Comparison of ENCODE assay signal across 8 cellular contexts in the genomic region with DNA sequence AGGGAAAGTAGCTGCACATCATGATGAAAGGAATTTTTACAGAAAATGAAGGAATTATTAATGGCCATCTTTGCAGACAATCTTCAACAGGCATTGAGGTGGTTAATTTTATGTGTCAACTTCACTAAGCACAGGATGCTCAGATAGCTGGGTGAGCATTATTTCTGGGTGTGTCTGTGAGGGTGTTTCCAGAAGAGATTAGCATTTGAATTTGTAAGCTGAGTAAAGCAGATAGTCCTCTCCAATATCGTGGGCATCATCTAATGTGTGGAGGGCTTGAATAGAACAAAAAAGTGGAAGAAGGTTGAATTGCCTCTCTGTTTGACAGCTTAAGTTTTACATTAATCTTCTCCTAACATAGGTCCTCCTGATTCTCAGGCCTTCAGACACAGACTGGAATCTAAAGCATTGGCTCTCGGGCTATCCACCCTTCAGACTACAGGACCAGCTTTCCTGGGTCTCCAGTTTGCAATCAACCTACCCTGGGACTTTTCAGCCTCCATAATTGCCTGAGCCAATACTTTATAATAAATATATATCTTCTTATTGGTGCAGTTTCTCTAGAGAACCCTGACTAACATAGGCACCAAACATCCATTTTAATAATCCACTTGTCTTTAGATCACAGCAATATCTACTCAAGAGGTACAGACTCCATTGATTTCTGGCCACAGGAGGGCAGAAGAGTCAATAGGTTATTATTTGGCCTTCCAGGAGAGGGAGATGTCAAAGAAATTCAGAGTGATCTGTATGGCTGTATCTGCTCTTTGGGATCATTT. TPM values are rescaled to one million over a fixed set of nuclear protein-coding genes. Genes with fewer than 3 reads are reported as not detected.
DNase-seq lines count a peak whose midpoint lies in the region; ATAC-seq and TF ChIP-seq lines count a peak whose summit lies in the region.

No MANE protein-coding gene starts in this region.

- DNase-seq in AG08396 (ENCODE audit: low spot score) (peak; percentile 21), GF-D8 (lab: John Stamatoyannopoulos, UW) (peak; percentile 36), NCI-H82 (lab: John Stamatoyannopoulos, UW) (peak; percentile 68), lower lobe of right lung (no peak), T-helper 9 cell (no peak)
- no peak for DNase-seq in central memory CD8-positive, alpha-beta T cell (ENCODE audit: low spot score in 2 of 2)

- intact Hi-C loops in lower lobe of right lung (cut with DNase I) = no loop called here

- no peaks in the 10 kb centered on the region for H3K9me3 ChIP-seq in lower lobe of right lung

- H3K36me3 ChIP-seq in lower lobe of right lung = no peaks in the 10 kb centered on the region

- no peak overlapping the region for H3K27ac Mint-ChIP-seq in central memory CD8-positive, alpha-beta T cell (ENCODE audit: low read depth)

- no peaks in the 10 kb centered on the region for H3K9me3 Mint-ChIP-seq in central memory CD8-positive, alpha-beta T cell

- H3K27me3 Mint-ChIP-seq in central memory CD8-positive, alpha-beta T cell = no peaks in the 10 kb centered on the region

- TF ChIP-seq CTCF in lower lobe of right lung (IDR thresholded peaks at IDR 0.05) = peak; percentile 37

- no peaks in the 10 kb centered on the region for H3K27me3 ChIP-seq in lower lobe of right lung (ENCODE audit: low read depth)

- H3K36me3 Mint-ChIP-seq in central memory CD8-positive, alpha-beta T cell (ENCODE audit: insufficient read depth) = no peaks in the 10 kb centered on the region

- H3K4me1 Mint-ChIP-seq in central memory CD8-positive, alpha-beta T cell = no peaks in the 10 kb centered on the region

- H3K4me3 Mint-ChIP-seq in central memory CD8-positive, alpha-beta T cell = no peak overlapping the region

- no peak overlapping the region for H3K4me3 ChIP-seq in lower lobe of right lung

- H3K4me1 ChIP-seq in lower lobe of right lung = no peaks in the 10 kb centered on the region

- no peak overlapping the region for H3K27ac ChIP-seq in lower lobe of right lung

- ATAC-seq in HG02870 (IDR thresholded peaks at IDR 0.05; ENCODE audit: unreplicated experiment) (peak; percentile 84), lower lobe of right lung (peak; percentile 39 to 63), HG03139 (IDR thresholded peaks at IDR 0.05; ENCODE audit: unreplicated experiment) (no peak)
- peak; percentile 87 for ATAC-seq in central memory CD8-positive, alpha-beta T cell (replicated peaks; ENCODE audit: extremely low read depth, poor library complexity, severe bottlenecking)

RNA-seq across cellular contexts. Expression of a gene that starts 10.5 kb away (rescaled TPM):
- 3.0 TPM for total RNA-seq in lower lobe of right lung

RNA-seq across cellular contexts. Expression of a gene that starts 33.7 kb away (rescaled TPM):
- total RNA-seq in lower lobe of right lung = 8.7 TPM

Comparison
In these comparisons a context has a peak if more than half of its experiments do, and no peak if none do; other contexts are left out.
1. DNase-seq: peak in AG08396 (single experiment), GF-D8 (single experiment) and NCI-H82 (single experiment); none in central memory CD8-positive, alpha-beta T cell (0 of 2), lower lobe of right lung (single experiment) and T-helper 9 cell (single experiment).